Comparison of ENCODE assay signal across 8 cellular contexts in the genomic region with DNA sequence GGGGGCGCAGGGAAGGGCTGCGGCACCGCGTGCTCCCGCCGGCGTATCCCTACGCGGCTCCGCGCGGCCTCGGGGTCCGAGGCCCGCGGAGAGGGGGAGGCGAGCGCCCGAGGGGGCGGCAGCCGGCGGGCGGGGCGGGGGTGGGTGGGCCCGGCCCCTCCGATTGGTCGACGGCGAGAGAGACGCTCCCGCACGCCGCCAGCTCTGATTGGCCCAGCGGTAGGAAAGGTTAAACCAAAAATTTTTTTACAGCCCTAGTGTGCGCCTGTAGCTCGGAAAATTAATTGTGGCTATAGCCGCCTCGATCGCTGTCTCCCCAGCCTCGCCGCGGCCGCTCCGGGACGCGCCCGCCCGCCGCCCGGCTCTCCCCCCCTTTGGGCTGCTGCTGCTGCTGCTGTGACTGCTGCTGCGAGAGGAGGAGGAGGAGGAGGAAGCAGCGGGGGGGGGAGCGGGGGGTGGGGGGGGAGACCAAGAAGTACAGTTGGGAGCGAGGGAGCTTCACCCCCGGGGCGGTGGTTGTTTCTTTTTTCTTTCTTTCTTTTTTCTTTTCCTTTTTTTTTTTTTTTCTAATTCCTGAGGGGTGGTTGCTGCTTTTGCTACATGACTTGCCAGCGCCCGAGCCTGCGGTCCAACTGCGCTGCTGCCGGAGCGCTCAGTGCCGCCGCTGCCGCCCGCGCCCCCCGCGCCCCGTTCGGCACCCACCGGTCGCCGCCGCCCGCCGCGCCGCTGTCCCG. TPM values are rescaled to one million over a fixed set of nuclear protein-coding genes. Genes with fewer than 3 reads are reported as not detected.
DNase-seq lines count a peak whose midpoint lies in the region; ATAC-seq, FAIRE-seq and TF ChIP-seq lines count a peak whose summit lies in the region.

A gene (plus strand): TSS at position 283 of the 734 bp plus-strand sequence. CDS start 493 bp downstream, outside the sequence.

- under 1% methylated on average over 24 of the region's 80 CpGs for WGBS in smooth muscle cell (ENCODE audit: low lambda C conversion rate)
- 4 to 7% methylated on average over 42 to 54 of the region's 80 CpGs for WGBS in thyroid gland, 2 donors

- no peak for FAIRE-seq in D721Med (lab: Jason Lieb, UNC)

- no peaks in the 10 kb centered on the region for H3F3A ChIP-seq in smooth muscle cell (ENCODE audit: low read depth)

- no peaks in the 10 kb centered on the region for H3K36me3 ChIP-seq in SK-N-MC (ENCODE audit: insufficient read depth, low read length)
- H3K36me3 ChIP-seq in smooth muscle cell (ENCODE audit: low read depth), result no peaks in the 10 kb centered on the region
- H3K36me3 ChIP-seq in thyroid gland, result no peaks in the 10 kb centered on the region

- TF ChIP-seq CTCF in D721Med (IDR thresholded peaks at IDR 0.05; ENCODE audit: insufficient read depth, missing control alignments) (no peak), smooth muscle cell (IDR thresholded peaks at IDR 0.05; ENCODE audit: borderline replicate concordance, insufficient read depth, poor library complexity, severe bottlenecking) (no peak), thyroid gland (IDR thresholded peaks at IDR 0.05) (no peak)

- H3K27ac ChIP-seq in SK-N-MC, result no peak within 1 kb of the TSS
- H3K27ac ChIP-seq in smooth muscle cell (ENCODE audit: low read depth), result no peak within 1 kb of the TSS
- no peak within 1 kb of the TSS for H3K27ac ChIP-seq in thyroid gland

- H2AFZ ChIP-seq in smooth muscle cell (ENCODE audit: low read depth), result peak within 1 kb of the TSS; percentile 53

- H3K4me2 ChIP-seq in smooth muscle cell, result peak within 1 kb of the TSS; percentile 84

- H3K4me3 ChIP-seq in SK-N-MC (peak within 1 kb of the TSS; percentile 73), smooth muscle cell (peak within 1 kb of the TSS; percentile 43), thyroid gland (replicated peaks in 1 of 3) (peak within 1 kb of the TSS in 1 of 3 donors; percentile 12)

- H3K27me3 ChIP-seq in smooth muscle cell (ENCODE audit: low read depth) (peaks cover 96% of the 10 kb centered on the region), thyroid gland (peaks cover 69% of the 10 kb centered on the region)

- H4K20me1 ChIP-seq in smooth muscle cell (ENCODE audit: low read depth), result no peaks in the 10 kb centered on the region

- ATAC-seq in HG02981 (IDR thresholded peaks at IDR 0.05; ENCODE audit: unreplicated experiment) (peak; percentile 40), HG03025 (IDR thresholded peaks at IDR 0.05; ENCODE audit: low FRiP score, unreplicated experiment) (no peak)

- H3K4me1 ChIP-seq in smooth muscle cell (ENCODE audit: low read depth) (peaks cover 8% of the 10 kb centered on the region), thyroid gland (peaks cover 12 to 14% of the 10 kb centered on the region in 2 donors)

- H3K9me3 ChIP-seq in SK-N-MC (ENCODE audit: low read depth, low read length) (no peaks in the 10 kb centered on the region), smooth muscle cell (replicated peaks; ENCODE audit: low read depth) (no peaks in the 10 kb centered on the region), thyroid gland (no peaks in the 10 kb centered on the region)

- H3K9ac ChIP-seq in SK-N-MC (ENCODE audit: insufficient read length), result peak within 1 kb of the TSS; percentile 63
- no peak within 1 kb of the TSS for H3K9ac ChIP-seq in smooth muscle cell (ENCODE audit: low read depth)

- no peak for TF ChIP-seq POLR2A in thyroid gland (IDR thresholded peaks at IDR 0.05)

- no peaks in the 10 kb centered on the region for H3K79me2 ChIP-seq in smooth muscle cell (ENCODE audit: low read depth)

- DNase-seq in D721Med (ENCODE audit: insufficient read length, low spot score) (peak; percentile 68), SK-N-MC (ENCODE audit: low read depth, low spot score) (no peak), glomerular visceral epithelial cell (ENCODE audit: extremely low spot score) (peak; percentile 91), smooth muscle cell (lab: John Stamatoyannopoulos, UW; ENCODE audit: unreplicated experiment) (no peak), thyroid gland (no peak), NAMALWA (ENCODE audit: low spot score) (no peak)

- intact Hi-C loops in thyroid gland (cut with DNase I), result no loop called here

RNA-seq across cellular contexts. Expression of the gene that starts here (rescaled TPM):
- total RNA-seq in smooth muscle cell (not detected in 2 replicates), thyroid gland (under 1 TPM in 2 of 4 donors, not detected in 2; 0.11 to 0.13 TPM)
- polyA plus RNA-seq in smooth muscle cell, result not detected in 2 replicates

Comparison
In these comparisons a context has a peak if more than half of its experiments do, and no peak if none do; other contexts are left out.
1. DNase-seq: peak in D721Med (single experiment) and glomerular visceral epithelial cell (single experiment); none in SK-N-MC (single experiment), smooth muscle cell (single experiment), thyroid gland (0 of 2) and NAMALWA (single experiment).